9 cellular contexts compared by ENCODE assay signal in genomic region chr16:23510154-23510914, GRCh38. TPM values are rescaled to one million over a fixed set of nuclear protein-coding genes. Genes with fewer than 3 reads are reported as not detected.
A peak's percentile ranks its signal among the peaks of the same experiment; 100 is the strongest.
DNase-seq lines count a peak whose midpoint lies in the region; ATAC-seq, FAIRE-seq and TF ChIP-seq lines count a peak whose summit lies in the region.
"Had no signal": no experiment of that assay in that cellular context is flagged by ENCODE, and none has a peak within 500 bp of the region (broad histone marks: within the 10 kb centered on the region; RNA-seq: fewer than 3 reads in every experiment).

A gene with protein sequence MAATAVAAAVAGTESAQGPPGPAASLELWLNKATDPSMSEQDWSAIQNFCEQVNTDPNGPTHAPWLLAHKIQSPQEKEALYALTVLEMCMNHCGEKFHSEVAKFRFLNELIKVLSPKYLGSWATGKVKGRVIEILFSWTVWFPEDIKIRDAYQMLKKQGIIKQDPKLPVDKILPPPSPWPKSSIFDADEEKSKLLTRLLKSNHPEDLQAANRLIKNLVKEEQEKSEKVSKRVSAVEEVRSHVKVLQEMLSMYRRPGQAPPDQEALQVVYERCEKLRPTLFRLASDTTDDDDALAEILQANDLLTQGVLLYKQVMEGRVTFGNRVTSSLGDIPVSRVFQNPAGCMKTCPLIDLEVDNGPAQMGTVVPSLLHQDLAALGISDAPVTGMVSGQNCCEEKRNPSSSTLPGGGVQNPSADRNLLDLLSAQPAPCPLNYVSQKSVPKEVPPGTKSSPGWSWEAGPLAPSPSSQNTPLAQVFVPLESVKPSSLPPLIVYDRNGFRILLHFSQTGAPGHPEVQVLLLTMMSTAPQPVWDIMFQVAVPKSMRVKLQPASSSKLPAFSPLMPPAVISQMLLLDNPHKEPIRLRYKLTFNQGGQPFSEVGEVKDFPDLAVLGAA (minus strand): TSS chr16:23510494. CDS start chr16:23510411, 83 bp downstream.

- H3K36me3 Mint-ChIP-seq in CD4-positive, CD25-positive, alpha-beta regulatory T cell = peaks cover 12% of the 10 kb centered on the region

- CTCF ChIA-PET in H1 (lab: Charles Lee; ENCODE audit: partially characterized antibody) = no interaction called here

- peaks cover 53% of the 10 kb centered on the region for H3K4me1 ChIP-seq in CD4-positive, CD25-positive, alpha-beta regulatory T cell (ENCODE audit: control insufficient read depth, insufficient read depth, low read length, poor library complexity, severe bottlenecking)
- H3K4me1 ChIP-seq in H1 (replicated peaks in 1 of 4; ENCODE audit: control insufficient read depth in 3 of 4, insufficient read depth in 4 of 4, low read length in 3 of 4) (peaks cover 0 to 9% (median 2%) of the 10 kb centered on the region in 4 experiments; a peak in 4 of 7 replicates), mesendoderm (ENCODE audit: control insufficient read depth, low read depth, low read length) (no peaks in the 10 kb centered on the region)

- H3K79me1 ChIP-seq in H1 (ENCODE audit: low read depth, low read length) = peaks cover 10% of the 10 kb centered on the region; the same call in 1 of the 2 replicates
- H3K79me1 ChIP-seq in mesendoderm (ENCODE audit: low read length) = peaks cover 14% of the 10 kb centered on the region

- WGBS in H1 (ENCODE audit: extremely low coverage in 1 of 2, insufficient coverage in 1 of 2, insufficient read length in 1 of 2, insufficient replicate concordance in 2 of 2, low coverage in 1 of 2, low lambda C conversion rate in 2 of 2, missing lambda C conversion rate in 1 of 2), 2 experiments = 31% methylated on average over 15 of the region's 72 CpGs; no CpG with 5 or more reads in 1 of the 2 experiments
- no CpG with 5 or more reads among the region's 72 CpGs for WGBS in mesendoderm (ENCODE audit: extremely low coverage, insufficient coverage, low lambda C conversion rate)

- H3K14ac ChIP-seq in H1 (ENCODE audit: insufficient read length) = no peak within 1 kb of the TSS

- H3K4ac ChIP-seq in H1 (replicated peaks; ENCODE audit: insufficient read length, low read depth, low read length) = peak within 1 kb of the TSS; percentile 76
- peak within 1 kb of the TSS; percentile 74 for H3K4ac ChIP-seq in mesendoderm (ENCODE audit: low read depth, low read length)

- H3K18ac ChIP-seq in H1 (ENCODE audit: extremely low read depth, low read length) = peak within 1 kb of the TSS; percentile 48
- peak within 1 kb of the TSS; percentile 99 for H3K18ac ChIP-seq in mesendoderm (ENCODE audit: low read length)

- no peak for TF ChIP-seq EP300 in H1 (IDR thresholded peaks at IDR 0.05; ENCODE audit: borderline replicate concordance in 1 of 2, low read depth in 2 of 2, low read length in 2 of 2)

- H3K9me3 Mint-ChIP-seq in CD4-positive, CD25-positive, alpha-beta regulatory T cell = peaks cover 0 to 2% (median 0%) of the 10 kb centered on the region in 7 donors

- H3K4me3 ChIP-seq in CD4-positive, CD25-positive, alpha-beta regulatory T cell (ENCODE audit: low read depth, low read length) = peak within 1 kb of the TSS; percentile 92
- peak within 1 kb of the TSS; percentile 55 to 99 (median 74) for H3K4me3 ChIP-seq in H1 (ENCODE audit: extremely low read depth in 1 of 4, insufficient read depth in 2 of 4, low read depth in 3 of 4, low read length in 4 of 4)
- peak within 1 kb of the TSS; percentile 82 for H3K4me3 ChIP-seq in mesendoderm (ENCODE audit: low read length)

- H3K36me3 ChIP-seq in CD4-positive, CD25-positive, alpha-beta regulatory T cell (ENCODE audit: control insufficient read depth, insufficient read depth, low read length) = peaks cover 4% of the 10 kb centered on the region
- H3K36me3 ChIP-seq in H1 (ENCODE audit: control insufficient read depth in 2 of 4, insufficient read depth in 4 of 4, low read length in 3 of 4) = peaks cover 0 to 6% (median 1%) of the 10 kb centered on the region in 4 experiments; a peak in 2 of 8 replicates
- H3K36me3 ChIP-seq in mesendoderm (ENCODE audit: control insufficient read depth, insufficient read depth, low read length) = no peaks in the 10 kb centered on the region

- no peak within 1 kb of the TSS for H2BK15ac ChIP-seq in H1 (ENCODE audit: low read length)
- no peak within 1 kb of the TSS for H2BK15ac ChIP-seq in mesendoderm (replicated peaks; ENCODE audit: low read depth)

- peak within 1 kb of the TSS; percentile 88 to 93 (median 90) for H3K27ac Mint-ChIP-seq in CD4-positive, CD25-positive, alpha-beta regulatory T cell

- H3K27me3 ChIP-seq in CD4-positive, CD25-positive, alpha-beta regulatory T cell (ENCODE audit: control insufficient read depth, insufficient read depth, low read length) = no peaks in the 10 kb centered on the region
- H3K27me3 ChIP-seq in H1 (replicated peaks in 1 of 4; ENCODE audit: control insufficient read depth in 3 of 4, extremely low read depth in 1 of 4, insufficient read depth in 3 of 4, low read length in 3 of 4) (no peaks in the 10 kb centered on the region), mesendoderm (ENCODE audit: insufficient read depth, low read length, poor library complexity) (no peaks in the 10 kb centered on the region)

- H2BK120ac ChIP-seq in H1 (replicated peaks; ENCODE audit: low read depth, low read length) (no peak within 1 kb of the TSS), mesendoderm (ENCODE audit: low read depth, low read length) (peak within 1 kb of the TSS; percentile 13)

- H3K9ac ChIP-seq in H1 (replicated peaks in 1 of 4; ENCODE audit: extremely low read depth in 1 of 4, low read depth in 3 of 4, low read length in 3 of 4) (peak within 1 kb of the TSS; percentile 76 to 94 (median 84)), mesendoderm (ENCODE audit: low read length) (peak within 1 kb of the TSS; percentile 84)

- peak within 1 kb of the TSS; percentile 86; the same call in 1 of the 2 replicates for H2AK5ac ChIP-seq in H1 (ENCODE audit: low read depth, low read length)
- H2AK5ac ChIP-seq in mesendoderm (ENCODE audit: low read length) = no peak within 1 kb of the TSS

- peaks cover 33 to 45% of the 10 kb centered on the region in 2 experiments for H3K79me2 ChIP-seq in H1 (ENCODE audit: control insufficient read depth in 1 of 2, insufficient read depth in 2 of 2, low read length in 2 of 2)
- peaks cover 39% of the 10 kb centered on the region for H3K79me2 ChIP-seq in mesendoderm (ENCODE audit: control insufficient read depth, insufficient read depth, low read length)

- peak within 1 kb of the TSS; percentile 94 to 100 for H3K4me2 ChIP-seq in H1 (ENCODE audit: insufficient read depth in 1 of 2, low read depth in 2 of 2, low read length in 2 of 2)
- peak within 1 kb of the TSS; percentile 90 for H3K4me2 ChIP-seq in mesendoderm (ENCODE audit: low read length)

- no peaks in the 10 kb centered on the region for H3K9me3 ChIP-seq in CD4-positive, CD25-positive, alpha-beta regulatory T cell (ENCODE audit: control insufficient read depth in 2 of 2, low read length in 2 of 2)
- H3K9me3 ChIP-seq in H1 (ENCODE audit: insufficient read depth in 2 of 2, low read depth in 1 of 2, low read length in 1 of 2) = no peaks in the 10 kb centered on the region

- H3K56ac ChIP-seq in H1 (replicated peaks; ENCODE audit: insufficient read length, low read depth, low read length) (peak within 1 kb of the TSS; percentile 21), mesendoderm (ENCODE audit: low read length) (peak within 1 kb of the TSS; percentile 92)

- ATAC-seq in CD4-positive, CD25-positive, alpha-beta regulatory T cell (ENCODE audit: low read depth in 2 of 2) = peak; percentile 91 to 94
- peak; percentile 64 for ATAC-seq in GM19438 (IDR thresholded peaks at IDR 0.05; ENCODE audit: low read depth, unreplicated experiment)

- H4K5ac ChIP-seq in H1 (ENCODE audit: insufficient read length, low read depth, low read length) (peak within 1 kb of the TSS; percentile 36), mesendoderm (ENCODE audit: low read length) (no peak within 1 kb of the TSS)

- TF ChIP-seq CTCF in H1 (IDR thresholded peaks at IDR 0.05; ENCODE audit: control extremely low read depth in 1 of 3, insufficient read depth in 1 of 3, low read depth in 1 of 3, low read length in 3 of 3) = no peak

- peak; percentile 73 to 84 (median 75) for DNase-seq in CD4-positive, CD25-positive, alpha-beta regulatory T cell
- DNase-seq in HPDE6-E6E7 (ENCODE audit: extremely low spot score) (peak; percentile 72), NOMO-1 treated with DMSO at 0.1 percent for 48 hours (lab: John Stamatoyannopoulos, UW; ENCODE audit: unreplicated experiment) (peak; percentile 78), H1 (ENCODE audit: low read depth in 1 of 2, low spot score in 2 of 2) (peak in 1 of 2 experiments; percentile 87), mesendoderm (peak; percentile 84)
- DNase-seq in activated CD8-positive, alpha-beta memory T cell treated with anti-CD3 and anti-CD28 coated beads for 48 hours (ENCODE audit: low read depth in 2 of 3, low spot score in 2 of 3) = peak; percentile 65 to 70 (median 66)
- DNase-seq in stimulated activated CD8-positive, alpha-beta memory T cell treated with anti-CD3 and anti-CD28 coated beads, Interleukin-12 subunit alpha, Interleukin-12 subunit beta, amount 100 ng/mL, for 24 hours (ENCODE audit: extremely low read depth) = peak; percentile 50

- H2BK20ac ChIP-seq in H1 (ENCODE audit: low read length) = no peak within 1 kb of the TSS

- H2BK5ac ChIP-seq in H1 (ENCODE audit: low read depth, low read length) (peak within 1 kb of the TSS; percentile 66; the same call in 1 of the 2 replicates), mesendoderm (ENCODE audit: low read length) (no peak within 1 kb of the TSS)

- no peak within 1 kb of the TSS for H2AFZ ChIP-seq in H1 (ENCODE audit: low read length)

- peak within 1 kb of the TSS; percentile 33 for H3K27ac ChIP-seq in CD4-positive, CD25-positive, alpha-beta regulatory T cell (ENCODE audit: insufficient read depth, low read length, poor library complexity, severe bottlenecking)
- peak within 1 kb of the TSS; percentile 89 for H3K27ac ChIP-seq in H1 (ENCODE audit: low read depth, low read length)
- peak within 1 kb of the TSS; percentile 53 for H3K27ac ChIP-seq in mesendoderm (ENCODE audit: low read depth, low read length)
- H3K27ac ChIP-seq: epithelial cell of prostate had no signal

- peaks cover 7% of the 10 kb centered on the region for H3K27me3 Mint-ChIP-seq in CD4-positive, CD25-positive, alpha-beta regulatory T cell

- POLR2A ChIA-PET in H1 (lab: Charles Lee; ENCODE audit: partially characterized antibody) = interaction anchor here (0.8 to 6.9 kb wide), 13 partner anchors 10 to 102 kb away, joined by 3 to 63 read pairs (median 6); no protein-coding TSS in a partner anchor

- H3K23me2 ChIP-seq in H1 (ENCODE audit: low read depth, low read length) = peaks cover 10% of the 10 kb centered on the region

- H4K91ac ChIP-seq in H1 (replicated peaks; ENCODE audit: insufficient read length, low read length) = no peak within 1 kb of the TSS

- H3K23ac ChIP-seq in H1 (ENCODE audit: insufficient read length) (no peak within 1 kb of the TSS), mesendoderm (ENCODE audit: low read length) (peak within 1 kb of the TSS; percentile 76)

- H3K4me1 Mint-ChIP-seq in CD4-positive, CD25-positive, alpha-beta regulatory T cell = peaks cover 4 to 72% (median 47%) of the 10 kb centered on the region in 4 donors

- H4K8ac ChIP-seq in H1 (ENCODE audit: extremely low read depth, insufficient read depth, low read length) (peak within 1 kb of the TSS; percentile 79; the same call in 1 of the 2 replicates), mesendoderm (ENCODE audit: low read depth, low read length) (no peak within 1 kb of the TSS)

- peak within 1 kb of the TSS; percentile 90 to 98 (median 94) for H3K4me3 Mint-ChIP-seq in CD4-positive, CD25-positive, alpha-beta regulatory T cell

- no peak within 1 kb of the TSS for H2BK12ac ChIP-seq in H1 (ENCODE audit: low read depth, low read length)

- TF ChIP-seq RAD21 in H1 (IDR thresholded peaks at IDR 0.05 in 1 of 2, conservative IDR thresholded peaks at IDR 0.05 in 1 of 2; ENCODE audit: low read depth in 2 of 2, low read length in 2 of 2) = no peak

- TF ChIP-seq POLR2A in H1 (IDR thresholded peaks at IDR 0.05; ENCODE audit: control extremely low read depth in 1 of 2, low read depth in 2 of 2, low read length in 2 of 2) = peak; percentile 96 to 99

- FAIRE-seq in H1 (lab: Jason Lieb, UNC) = no peak

- peaks cover 19 to 23% of the 10 kb centered on the region in 2 experiments for H4K20me1 ChIP-seq in H1 (replicated peaks in 1 of 2; ENCODE audit: control insufficient read depth in 1 of 2, insufficient read depth in 2 of 2, low read length in 2 of 2)

RNA-seq across cellular contexts. Expression of the gene that starts here (rescaled TPM):
- total RNA-seq in CD4-positive, CD25-positive, alpha-beta regulatory T cell = 109 TPM
- polyA plus RNA-seq in CD4-positive, CD25-positive, alpha-beta regulatory T cell = 10 to 100 TPM; 46.5 to 52.8 (median 49.4) TPM
- 114 and 116 TPM in 2 replicates for total RNA-seq in H1 (2021; fragmentation: NEBNext Ultra II Directional; extraction: Animal tissue kit (Norgen Biotek cat#: 25700))
- 52.8 and 65.8 TPM in 2 replicates for polyA plus RNA-seq in H1 (2011; rRNA removed)
- polyA plus RNA-seq in H1 (2011; cell fraction: cytosol; rRNA removed) = 71.2 TPM
- 159 TPM for polyA plus RNA-seq in H1 (2011; cell fraction: nucleus; rRNA removed)
- 67.6 to 83.2 TPM (median 69.6 TPM) in 4 replicates for polyA plus RNA-seq in H1 (2012, experiment 1 of 2)
- 36.7 TPM for polyA plus RNA-seq in H1 (2012, experiment 2 of 2)
- 45.6 TPM for polyA plus RNA-seq in H1 (2013, experiment 1 of 2)
- 44.3 TPM for polyA plus RNA-seq in H1 (2013, experiment 2 of 2)
- polyA minus RNA-seq in H1 (2011; rRNA and poly(A)+ RNA removed) = 105 and 119 TPM in 2 replicates
- 55.2 TPM for polyA minus RNA-seq in H1 (2011; cell fraction: cytosol; rRNA and poly(A)+ RNA removed)
- polyA minus RNA-seq in H1 (2011; cell fraction: nucleus; rRNA and poly(A)+ RNA removed) = 83.7 TPM
- polyA plus RNA-seq in mesendoderm (2013, experiment 1 of 2) = 34.7 TPM
- polyA plus RNA-seq in mesendoderm (2013, experiment 2 of 2) = 35.7 TPM

Comparison
In these comparisons a context has a peak if more than half of its experiments do, and no peak if none do; other contexts are left out.
1. H3K27ac ChIP-seq: peak in every context shown above with its lines; median percentile 89 in H1; 53 in mesendoderm; 33 in CD4-positive, CD25-positive, alpha-beta regulatory T cell.